8 cellular contexts compared by ENCODE assay signal in the genomic region with DNA sequence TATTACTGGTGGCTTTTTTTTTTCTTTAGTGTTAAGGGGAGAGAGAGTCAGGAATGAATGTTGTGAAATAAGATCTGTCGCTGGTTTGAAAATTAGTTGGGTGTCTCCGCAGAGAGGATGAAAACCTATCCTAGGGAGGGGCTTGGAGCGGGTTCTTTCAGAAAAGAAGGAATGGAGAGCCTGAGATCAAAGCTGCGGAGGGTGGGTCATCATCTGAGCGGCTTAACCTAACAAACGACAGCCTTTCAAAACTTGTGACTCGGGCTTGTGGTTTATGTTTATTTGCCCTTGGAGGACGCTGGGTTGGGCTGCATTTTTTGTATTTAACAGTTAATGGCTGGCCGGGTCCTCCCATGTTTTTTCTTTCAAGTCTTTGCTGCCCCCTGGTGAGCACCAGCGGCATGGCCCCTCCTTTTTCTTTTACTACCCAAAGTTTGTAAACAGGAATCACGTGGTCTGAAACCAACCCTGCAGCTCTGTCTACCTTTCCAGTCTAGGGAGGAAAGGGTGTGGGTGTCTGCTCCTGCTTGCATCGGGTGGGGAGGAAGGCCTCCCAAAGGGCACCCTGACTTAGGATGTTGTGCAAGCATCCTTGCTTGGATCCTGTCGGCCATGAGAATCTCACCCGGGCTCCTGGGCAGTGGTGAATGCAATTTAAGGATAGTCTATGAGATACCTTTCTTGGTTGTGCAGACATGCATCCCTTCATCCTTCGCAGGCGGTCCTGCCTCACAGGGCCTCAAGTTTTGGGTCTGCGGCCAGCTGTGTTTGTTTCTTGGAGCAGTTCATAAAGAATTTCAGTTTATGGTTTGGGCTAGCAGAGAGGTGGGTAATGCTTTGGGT. TPM values are rescaled to one million over a fixed set of nuclear protein-coding genes. Genes with fewer than 3 reads are reported as not detected.
A peak's percentile ranks its signal among the peaks of the same experiment; 100 is the strongest.
DNase-seq lines count a peak whose midpoint lies in the region; ATAC-seq and TF ChIP-seq lines count a peak whose summit lies in the region.

No MANE protein-coding gene starts in this region.

- H3K9me3 ChIP-seq in Panc1 (ENCODE audit: control insufficient read depth, insufficient read depth, low read depth, low read length) (no peaks in the 10 kb centered on the region), mucosa of stomach (ENCODE audit: control insufficient read depth, low read length) (no peaks in the 10 kb centered on the region)

- H3K9me3 Mint-ChIP-seq in activated T-cell treated with anti-CD3 and anti-CD28 coated beads, Interleukin-2, amount 50 U/mL, for 4 hours: no peaks in the 10 kb centered on the region

- in situ Hi-C loops in Panc1 (cut with HindIII; ENCODE audit: low pct_unique_long_range_greater_than_20kb, low sequenced_read_pairs): no loop called here

- peak; percentile 81 for DNase-seq in GM10266 (ENCODE audit: extremely low spot score)
- DNase-seq in Kasumi-1 (lab: John Stamatoyannopoulos, UW): peak; percentile 86 to 89
- DNase-seq in Panc1 (ENCODE audit: low read depth, low spot score): peak; percentile 84
- peak; percentile 89 for DNase-seq in activated T-cell treated with anti-CD3 and anti-CD28 coated beads, Interleukin-2, amount 50 U/mL, for 4 hours
- DNase-seq in stimulated activated CD8-positive, alpha-beta memory T cell treated with anti-CD3 and anti-CD28 coated beads, Interleukin-4, amount 100 ng/mL, for 24 hours (ENCODE audit: low read depth): peak; percentile 77

- H3K4me1 ChIP-seq in Panc1 (ENCODE audit: control insufficient read depth, insufficient read depth, low read length) (peaks cover 31% of the 10 kb centered on the region), mucosa of stomach (ENCODE audit: control insufficient read depth, insufficient read depth, low read length) (peaks cover 30% of the 10 kb centered on the region)

- TF ChIP-seq CTCF in GM10266 (IDR thresholded peaks at IDR 0.05; ENCODE audit: control insufficient read depth, insufficient read depth, low read depth, missing control alignments): peak; percentile 90
- peak; percentile 92 for TF ChIP-seq CTCF in Panc1 (IDR thresholded peaks at IDR 0.05)

- intact Hi-C loops in Panc1 (cut with micrococcal nuclease; ENCODE audit: unreplicated experiment): loop anchor here (2.0 to 5.0 kb wide), 4 partner anchors 40 to 145 kb away; no protein-coding TSS in a partner anchor

- H3K4me3 ChIP-seq in Panc1 (ENCODE audit: low read depth in 2 of 2, low read length in 2 of 2) (peak overlapping the region; percentile 80 to 81), mucosa of stomach (ENCODE audit: low read length) (peak overlapping the region; percentile 85)

- BruUV-seq in Panc1 (replicated peaks; lab: Mats Ljungman, UMichigan): no TSS peak

- POLR2A ChIA-PET in Panc1 (lab: Charles Lee): interaction anchor here (0.9 kb wide), 1 partner anchor 44 kb away, joined by 4 read pairs; no protein-coding TSS in a partner anchor

- CTCF ChIA-PET in Panc1 (lab: Charles Lee): interaction anchor here (0.6 to 3.4 kb wide), 8 partner anchors 41 to 171 kb away, joined by 3 to 23 read pairs (median 4); no protein-coding TSS in a partner anchor

- peaks cover 12% of the 10 kb centered on the region for H3K36me3 ChIP-seq in Panc1 (ENCODE audit: control insufficient read depth, insufficient read depth, low read length)
- no peaks in the 10 kb centered on the region for H3K36me3 ChIP-seq in mucosa of stomach (ENCODE audit: control insufficient read depth, insufficient read depth, low read length)

- H3K27me3 ChIP-seq in Panc1 (ENCODE audit: control insufficient read depth, insufficient read depth, low read length) (no peaks in the 10 kb centered on the region), mucosa of stomach (ENCODE audit: control insufficient read depth, insufficient read depth, low read length) (no peaks in the 10 kb centered on the region)

- ATAC-seq in Panc1 (peak; percentile 18; the same call in 1 of the 2 replicates), esophagus mucosa (peak; percentile 36), HG03469 (IDR thresholded peaks at IDR 0.05; ENCODE audit: unreplicated experiment) (no peak)
- ATAC-seq in activated T-cell treated with anti-CD3 and anti-CD28 coated beads, Interleukin-2, amount 50 U/mL, for 4 hours: peak in 1 of 2 donors; percentile 1

- peak overlapping the region; percentile 84 for H3K9ac ChIP-seq in mucosa of stomach (ENCODE audit: low read length)

- H3K27ac ChIP-seq in Panc1 (ENCODE audit: low read length): peak overlapping the region; percentile 96

- peaks cover 41% of the 10 kb centered on the region for H3K36me3 Mint-ChIP-seq in activated T-cell treated with anti-CD3 and anti-CD28 coated beads, Interleukin-2, amount 50 U/mL, for 4 hours (ENCODE audit: insufficient read depth)

- H3K4me1 Mint-ChIP-seq in activated T-cell treated with anti-CD3 and anti-CD28 coated beads, Interleukin-2, amount 50 U/mL, for 4 hours (ENCODE audit: low read depth): peaks cover 72% of the 10 kb centered on the region

- peak overlapping the region; percentile 90 for H3K4me3 Mint-ChIP-seq in activated T-cell treated with anti-CD3 and anti-CD28 coated beads, Interleukin-2, amount 50 U/mL, for 4 hours

- no peaks in the 10 kb centered on the region for H3K27me3 Mint-ChIP-seq in activated T-cell treated with anti-CD3 and anti-CD28 coated beads, Interleukin-2, amount 50 U/mL, for 4 hours (ENCODE audit: low read depth)

RNA-seq across cellular contexts. Expression of a gene that starts 2.2 kb away (rescaled TPM):
- total RNA-seq in Panc1 (2021; ENCODE audit: unreplicated experiment) (42.1 TPM), esophagus mucosa (194 TPM)
- 24.5 TPM for polyA plus RNA-seq in Panc1 (2012; ENCODE audit: insufficient read length)
- total RNA-seq in activated T-cell treated with anti-CD3 and anti-CD28 coated beads, Interleukin-2, amount 50 U/mL, for 4 hours: 10 to 100 TPM; 59.6 to 72.8 (median 60.1) TPM
